20 cellular contexts compared by ENCODE assay signal in genomic region chr3:13526626-13526949, GRCh38. TPM values are rescaled to one million over a fixed set of nuclear protein-coding genes. Genes with fewer than 3 reads are reported as not detected.
DNase-seq lines count a peak whose midpoint lies in the region; ATAC-seq and TF ChIP-seq lines count a peak whose summit lies in the region.
"Had no signal": no experiment of that assay in that cellular context is flagged by ENCODE, and none has a peak within 500 bp of the region (broad histone marks: within the 10 kb centered on the region; RNA-seq: fewer than 3 reads in every experiment).

No MANE protein-coding gene starts in this region.

- CTCF ChIA-PET in WTC11 (lab: Charles Lee): interaction anchor here (1.2 to 2.1 kb wide), 2 partner anchors 30 to 49 kb away, joined by 4 to 6 read pairs; no protein-coding TSS in a partner anchor

- H3K4me1 ChIP-seq in BLaER1: peaks cover 28% of the 10 kb centered on the region
- H3K4me1 ChIP-seq in gastroesophageal sphincter: peaks cover 0 to 34% (median 17%) of the 10 kb centered on the region in 3 donors
- peaks cover 0 to 3% of the 10 kb centered on the region in 2 donors for H3K4me1 ChIP-seq in gastrocnemius medialis
- H3K4me1 ChIP-seq: upper lobe of left lung had no signal

- peaks cover 15% of the 10 kb centered on the region for H3K9me3 Mint-ChIP-seq in WTC11

- peaks cover 5% of the 10 kb centered on the region for H3K36me3 Mint-ChIP-seq in WTC11
- H3K36me3 Mint-ChIP-seq: activated naive CD4-positive, alpha-beta T cell treated with anti-CD3 and anti-CD28 coated beads, Interleukin-2, amount 50 U/mL, for 72 hours; CD8-positive, alpha-beta T cell; T-cell had no signal

- ATAC-seq in WTC11: no peak
- ATAC-seq in gastroesophageal sphincter: no peak
- no peak for ATAC-seq in gastrocnemius medialis
- ATAC-seq in stimulated activated naive CD8-positive, alpha-beta T cell treated with anti-CD3 and anti-CD28 coated beads, Interleukin-15, Interleukin-2, amounts not matched to agents 100 U/mL and 50 U/mL, for 24 hours: no peak
- no peak for ATAC-seq in HG03175 (IDR thresholded peaks at IDR 0.05; ENCODE audit: unreplicated experiment)
- no peak for ATAC-seq in GM18907 (IDR thresholded peaks at IDR 0.05; ENCODE audit: unreplicated experiment)
- ATAC-seq: activated CD8-positive, alpha-beta T cell treated with anti-CD3 and anti-CD28 coated beads for 36 hours; activated naive CD4-positive, alpha-beta T cell treated with anti-CD3 and anti-CD28 coated beads, Interleukin-2, amount 50 U/mL, for 72 hours; CD8-positive, alpha-beta T cell; naive thymus-derived CD8-positive, alpha-beta T cell had no signal

- H3K27me3 Mint-ChIP-seq in WTC11 (ENCODE audit: low read depth): no peaks in the 10 kb centered on the region; the same call in none of the 2 replicates
- H3K27me3 Mint-ChIP-seq: activated CD8-positive, alpha-beta T cell treated with anti-CD3 and anti-CD28 coated beads for 36 hours had no signal

- TF ChIP-seq POLR2A in gastroesophageal sphincter (IDR thresholded peaks at IDR 0.05) (no peak), gastrocnemius medialis (IDR thresholded peaks at IDR 0.05) (no peak)

- H3K27ac ChIP-seq in BLaER1 (peak overlapping the region; percentile 46; the same call in 1 of the 2 replicates), gastroesophageal sphincter (peak overlapping the region in 3 of 4 donors; percentile 60 to 71 (median 60)), gastrocnemius medialis (peak overlapping the region; percentile 59 to 70 (median 66))

- no peak for TF ChIP-seq EP300 in gastroesophageal sphincter (IDR thresholded peaks at IDR 0.05)

- H3K36me3 ChIP-seq in BLaER1 (no peaks in the 10 kb centered on the region), gastroesophageal sphincter (no peaks in the 10 kb centered on the region), gastrocnemius medialis (no peaks in the 10 kb centered on the region)
- H3K36me3 ChIP-seq: upper lobe of left lung had no signal

- no peaks in the 10 kb centered on the region for H4K20me1 ChIP-seq in BLaER1

- peak overlapping the region; percentile 79; the same call in 1 of the 2 replicates for H3K27ac Mint-ChIP-seq in WTC11
- H3K27ac Mint-ChIP-seq: activated CD8-positive, alpha-beta T cell treated with anti-CD3 and anti-CD28 coated beads for 36 hours; CD8-positive, alpha-beta T cell; progenitor cell of endocrine pancreas; T-cell had no signal

- POLR2A ChIA-PET in WTC11 (lab: Charles Lee): no interaction called here

- peak overlapping the region; percentile 40; the same call in 1 of the 2 replicates for H3K4me2 ChIP-seq in BLaER1

- DNase-seq in WTC11 (ENCODE audit: low spot score) (no peak), gastrocnemius medialis (no peak), NAMALWA (ENCODE audit: low spot score) (no peak)
- no peak for DNase-seq in stimulated activated naive CD8-positive, alpha-beta T cell treated with anti-CD3 and anti-CD28 coated beads, Interleukin-15, Interleukin-2, amounts not matched to agents 100 U/mL and 50 U/mL, for 24 hours
- DNase-seq: activated CD8-positive, alpha-beta T cell treated with anti-CD3 and anti-CD28 coated beads for 36 hours; activated T-cell treated with anti-CD3 and anti-CD28 coated beads, Interleukin-2, amount 50 U/mL, for 48 hours; CD8-positive, alpha-beta T cell; naive thymus-derived CD8-positive, alpha-beta T cell; NCI-H187 treated with DMSO at 0.1 percent for 48 hours; NCI-H446 treated with DMSO at 0.1 percent for 48 hours; T-cell had no signal

- intact Hi-C loops in gastrocnemius medialis (cut with DNase I; ENCODE audit: low total_unique reads): no loop called here

- no peaks in the 10 kb centered on the region for H3K9me3 ChIP-seq in BLaER1
- H3K9me3 ChIP-seq in gastroesophageal sphincter: no peaks in the 10 kb centered on the region
- no peaks in the 10 kb centered on the region for H3K9me3 ChIP-seq in gastrocnemius medialis
- H3K9me3 ChIP-seq: upper lobe of left lung had no signal

- H3K27me3 ChIP-seq in BLaER1: no peaks in the 10 kb centered on the region
- H3K27me3 ChIP-seq in gastroesophageal sphincter: peaks cover 12% of the 10 kb centered on the region
- H3K27me3 ChIP-seq in gastrocnemius medialis: no peaks in the 10 kb centered on the region
- H3K27me3 ChIP-seq: dorsolateral prefrontal cortex, upper lobe of left lung had no signal

- H3K4me1 Mint-ChIP-seq in WTC11: peaks cover 28% of the 10 kb centered on the region
- H3K4me1 Mint-ChIP-seq: naive thymus-derived CD8-positive, alpha-beta T cell; T-cell had no signal

- H3K4me3 ChIP-seq in BLaER1 (no peak overlapping the region), gastroesophageal sphincter (no peak overlapping the region), gastrocnemius medialis (no peak overlapping the region)
- H3K4me3 ChIP-seq: dorsolateral prefrontal cortex, lung, upper lobe of left lung had no signal

- TF ChIP-seq CTCF in WTC11 (IDR thresholded peaks at IDR 0.05): no peak
- TF ChIP-seq CTCF in gastroesophageal sphincter (IDR thresholded peaks at IDR 0.05): no peak
- no peak for TF ChIP-seq CTCF in gastrocnemius medialis (IDR thresholded peaks at IDR 0.05 in 4 of 5, conservative IDR thresholded peaks at IDR 0.05 in 1 of 5)

- H3K4me3 Mint-ChIP-seq in WTC11: no peak overlapping the region
- H3K4me3 Mint-ChIP-seq: activated CD8-positive, alpha-beta T cell treated with anti-CD3 and anti-CD28 coated beads for 36 hours; CD8-positive, alpha-beta T cell; naive thymus-derived CD8-positive, alpha-beta T cell; T-cell had no signal

- WGBS in gastroesophageal sphincter (ENCODE audit: low coverage in 1 of 2), 2 donors: no CpG with 5 or more reads among the region's 5 CpGs

- in situ Hi-C loops in gastrocnemius medialis (cut with MboI; ENCODE audit: low sequenced_read_pairs in 4 of 4): no loop called here

- H3K9ac ChIP-seq in BLaER1: 0 out of 2 replicates have a peak overlapping the region, but pooled peaks have one; percentile 29

TF ChIP-seq in WTC11, 78 proteins besides CTCF, POLR2A, EP300 and RAD21 (continues in another document):
- TF ChIP-seq ZMAT4 (CRISPR knock-in tag; IDR thresholded peaks at IDR 0.05) (no peak), ZNF121 (CRISPR knock-in tag; IDR thresholded peaks at IDR 0.05) (no peak), ZNF317 (CRISPR knock-in tag; IDR thresholded peaks at IDR 0.05; ENCODE audit: borderline replicate concordance, low read depth) (no peak), NFATC4 (CRISPR knock-in tag; IDR thresholded peaks at IDR 0.05) (no peak), ATF6 (CRISPR knock-in tag; IDR thresholded peaks at IDR 0.05) (no peak), FOXK1 (CRISPR knock-in tag; IDR thresholded peaks at IDR 0.05) (no peak)
- TF ChIP-seq, protein P1, sequence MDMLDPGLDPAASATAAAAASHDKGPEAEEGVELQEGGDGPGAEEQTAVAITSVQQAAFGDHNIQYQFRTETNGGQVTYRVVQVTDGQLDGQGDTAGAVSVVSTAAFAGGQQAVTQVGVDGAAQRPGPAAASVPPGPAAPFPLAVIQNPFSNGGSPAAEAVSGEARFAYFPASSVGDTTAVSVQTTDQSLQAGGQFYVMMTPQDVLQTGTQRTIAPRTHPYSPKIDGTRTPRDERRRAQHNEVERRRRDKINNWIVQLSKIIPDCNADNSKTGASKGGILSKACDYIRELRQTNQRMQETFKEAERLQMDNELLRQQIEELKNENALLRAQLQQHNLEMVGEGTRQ (CRISPR knock-in tag; IDR thresholded peaks at IDR 0.05): no peak

RNA-seq across cellular contexts. Expression of gene FBLN2, which starts 22.3 kb away (rescaled TPM):
- total RNA-seq in WTC11 (2021) (20.7 to 35.2 TPM (median 31.3 TPM) in 3 replicates), gastroesophageal sphincter (100 to 1,000 TPM in 3 of 4 donors, 10 to 100 TPM in 1; 85.9 to 187 (median 117) TPM), gastrocnemius medialis (10 to 100 TPM; 28.9 to 45.7 (median 34.0) TPM)
- total RNA-seq: activated naive CD4-positive, alpha-beta T cell treated with anti-CD3 and anti-CD28 coated beads, Interleukin-2, amount 50 U/mL, for 72 hours had no signal

RNA-seq across cellular contexts. Expression of gene HDAC11, which starts 46.5 kb away (rescaled TPM):
- total RNA-seq in WTC11 (2021) (11.5 to 12.5 TPM (median 12.0 TPM) in 3 replicates), gastroesophageal sphincter (10 to 100 TPM; 22.3 to 37.1 (median 30.0) TPM), gastrocnemius medialis (10 to 100 TPM; 13.0 to 40.4 (median 15.8) TPM)
